14 cellular contexts compared by ENCODE assay signal in genomic region chr1:53257454-53258081, GRCh38.
"Had no signal": no experiment of that assay in that cellular context is flagged by ENCODE, and none has a peak within 500 bp of the region (broad histone marks: within the 10 kb centered on the region; RNA-seq: fewer than 3 reads in every experiment).

No MANE protein-coding gene starts in this region.

- H3K9me3 ChIP-seq: lower lobe of right lung, right lobe of liver had no signal

- DNase-seq: activated CD4-positive, alpha-beta memory T cell treated with anti-CD3 and anti-CD28 coated beads, Interleukin-2, amount 10 ng/mL, durations not matched to agents 7 days and 5 days; activated CD4-positive, alpha-beta T cell treated with anti-CD3 and anti-CD28 coated beads for 36 hours; activated naive CD4-positive, alpha-beta T cell treated with Interleukin-2 at 50 U/mL for 16 hours; cerebellar nuclear complex; hypothalamus; lower lobe of right lung; naive thymus-derived CD8-positive, alpha-beta T cell; right lobe of liver; stimulated activated CD4-positive, alpha-beta T cell treated with anti-CD3 and anti-CD28 coated beads, Interleukin-12 subunit alpha, Interleukin-12 subunit beta, amount 100 ng/mL, for 4 hours; stimulated activated naive CD8-positive, alpha-beta T cell treated with anti-CD3 and anti-CD28 coated beads, Interleukin-15, Interleukin-2, amounts not matched to agents 100 U/mL and 50 U/mL, for 24 hours; T-helper 9 cell had no signal

- H3K36me3 ChIP-seq: right lobe of liver had no signal

- ATAC-seq: activated CD4-positive, alpha-beta T cell treated with anti-CD3 and anti-CD28 coated beads for 36 hours; naive thymus-derived CD8-positive, alpha-beta T cell; right lobe of liver; stimulated activated naive CD8-positive, alpha-beta T cell treated with anti-CD3 and anti-CD28 coated beads, Interleukin-15, Interleukin-2, amounts not matched to agents 100 U/mL and 50 U/mL, for 24 hours had no signal

- H3K27me3 ChIP-seq: right lobe of liver had no signal

- H3K4me1 ChIP-seq: lower lobe of right lung, right lobe of liver had no signal

- H3K4me1 Mint-ChIP-seq: activated CD4-positive, alpha-beta memory T cell treated with anti-CD3 and anti-CD28 coated beads, Interleukin-2, amount 10 ng/mL, durations not matched to agents 7 days and 5 days; activated CD4-positive, alpha-beta T cell treated with anti-CD3 and anti-CD28 coated beads for 36 hours; brain; naive thymus-derived CD8-positive, alpha-beta T cell had no signal

- H3K27ac Mint-ChIP-seq: activated CD4-positive, alpha-beta memory T cell treated with anti-CD3 and anti-CD28 coated beads, Interleukin-2, amount 10 ng/mL, durations not matched to agents 7 days and 5 days; activated CD4-positive, alpha-beta T cell treated with anti-CD3 and anti-CD28 coated beads for 36 hours; dendritic cell treated with granulocyte-macrophage colony-stimulating factor and Interleukin-4, amounts not matched to agents 40 ng/mL and 50 ng/mL, for 4 days; progenitor cell of endocrine pancreas had no signal

- H3K4me3 ChIP-seq: lower lobe of right lung, right lobe of liver had no signal

- H3K9me3 Mint-ChIP-seq: activated CD4-positive, alpha-beta memory T cell treated with anti-CD3 and anti-CD28 coated beads, Interleukin-2, amount 10 ng/mL, durations not matched to agents 7 days and 5 days; brain; dendritic cell treated with granulocyte-macrophage colony-stimulating factor and Interleukin-4, amounts not matched to agents 40 ng/mL and 50 ng/mL, for 4 days; naive thymus-derived CD8-positive, alpha-beta T cell had no signal

- H3K4me3 Mint-ChIP-seq: activated CD4-positive, alpha-beta memory T cell treated with anti-CD3 and anti-CD28 coated beads, Interleukin-2, amount 10 ng/mL, durations not matched to agents 7 days and 5 days; activated CD4-positive, alpha-beta T cell treated with anti-CD3 and anti-CD28 coated beads for 36 hours; brain; dendritic cell treated with granulocyte-macrophage colony-stimulating factor and Interleukin-4, amounts not matched to agents 40 ng/mL and 50 ng/mL, for 4 days; naive thymus-derived CD8-positive, alpha-beta T cell had no signal

- H3K27ac ChIP-seq: lower lobe of right lung, right lobe of liver had no signal
